In genomic region chr15:29124581-29125381, GRCh38 we compare ENCODE assay signal across 14 cellular contexts.
A peak's percentile ranks its signal among the peaks of the same experiment; 100 is the strongest.
DNase-seq lines count a peak whose midpoint lies in the region; ATAC-seq and TF ChIP-seq lines count a peak whose summit lies in the region.
"Had no signal": no experiment of that assay in that cellular context is flagged by ENCODE, and none has a peak within 500 bp of the region (broad histone marks: within the 10 kb centered on the region; RNA-seq: fewer than 3 reads in every experiment).

No MANE protein-coding gene starts in this region.

- H3K27ac ChIP-seq in VCaP, result no peak overlapping the region

- peak; percentile 50 for TF ChIP-seq CTCF in VCaP (conservative IDR thresholded peaks at IDR 0.05)

- ATAC-seq in HG03354 (IDR thresholded peaks at IDR 0.05; ENCODE audit: poor library complexity, severe bottlenecking, unreplicated experiment), result no peak
- ATAC-seq in HG02759 (IDR thresholded peaks at IDR 0.05; ENCODE audit: unreplicated experiment), result no peak

- DNase-seq in 8988T, result peak; percentile 67
- peak; percentile 35 for DNase-seq in ELR (ENCODE audit: low read depth)
- peak; percentile 53 for DNase-seq in iPS-NIHi7 (ENCODE audit: extremely low spot score)
- no peak for DNase-seq in epidermal melanocyte (ENCODE audit: insufficient read length, low spot score)
- DNase-seq in NCI-H345 treated with DMSO at 0.1 percent for 48 hours (lab: John Stamatoyannopoulos, UW; ENCODE audit: unreplicated experiment), result no peak
- DNase-seq: activated CD4-positive, alpha-beta T cell treated with anti-CD3 and anti-CD28 coated beads, Interleukin-2, amount 50 U/mL, for 48 hours; activated gamma-delta T cell treated with Interleukin-2 at 50 U/mL for 16 hours; foreskin melanocyte; NCI-H1105 treated with DMSO at 0.1 percent for 48 hours; stimulated activated naive CD4-positive, alpha-beta T cell; T-helper 1 cell had no signal

Comparison
In these comparisons a context has a peak if more than half of its experiments do, and no peak if none do; other contexts are left out.
1. DNase-seq: peak in 8988T (single experiment), ELR (single experiment) and iPS-NIHi7 (single experiment); none in epidermal melanocyte (single experiment) and NCI-H345 treated with DMSO at 0.1 percent for 48 hours (single experiment).